In genomic region chr7:22849158-22849557, GRCh38 we compare ENCODE assay signal across 2 cellular contexts.
TF ChIP-seq lines count a peak whose summit lies in the region.

No MANE protein-coding gene starts in this region.

TF ChIP-seq in IMR-90, 13 proteins besides CTCF, POLR2A, EP300 and RAD21:
- no peak for TF ChIP-seq ELK1 (IDR thresholded peaks at IDR 0.05; ENCODE audit: borderline replicate concordance, low read depth, low read length)
- TF ChIP-seq CHD1 (IDR thresholded peaks at IDR 0.05; ENCODE audit: low read depth, low read length), result no peak
- no peak for TF ChIP-seq SMC3 (IDR thresholded peaks at IDR 0.05; ENCODE audit: low read depth, low read length)
- no peak for TF ChIP-seq MAFK (IDR thresholded peaks at IDR 0.05; ENCODE audit: low read depth, low read length)
- TF ChIP-seq RCOR1 (IDR thresholded peaks at IDR 0.05; ENCODE audit: insufficient replicate concordance, low read length), result no peak
- TF ChIP-seq MAZ (IDR thresholded peaks at IDR 0.05; ENCODE audit: borderline replicate concordance, low read depth, low read length), result no peak
- TF ChIP-seq NFE2L2 (IDR thresholded peaks at IDR 0.05; ENCODE audit: low read depth, low read length), result no peak
- no peak for TF ChIP-seq RFX5 (IDR thresholded peaks at IDR 0.05; ENCODE audit: low read depth, low read length)

TF ChIP-seq in K562, 482 proteins besides CTCF, POLR2A, EP300 and RAD21:
- TF ChIP-seq SAFB (IDR thresholded peaks at IDR 0.05; ENCODE audit: borderline replicate concordance, low read depth, low read length) (no peak), PBX2 (CRISPR knock-in tag; IDR thresholded peaks at IDR 0.05; ENCODE audit: low read depth) (no peak), PBX2 (tag; conservative IDR thresholded peaks at IDR 0.05; ENCODE audit: low read depth) (peak; percentile 32)
